9 cellular contexts compared by ENCODE assay signal in genomic region chr9:134778841-134779411, GRCh38.
DNase-seq lines count a peak whose midpoint lies in the region; ATAC-seq lines count a peak whose summit lies in the region.
"Had no signal": no experiment of that assay in that cellular context is flagged by ENCODE, and none has a peak within 500 bp of the region (broad histone marks: within the 10 kb centered on the region; RNA-seq: fewer than 3 reads in every experiment).

No MANE protein-coding gene starts in this region.

- H2BK120ac ChIP-seq in mesendoderm (ENCODE audit: low read depth, low read length): no peak overlapping the region

- no peaks in the 10 kb centered on the region for H3K27me3 ChIP-seq in mesendoderm (ENCODE audit: insufficient read depth, low read length, poor library complexity)

- WGBS in mesendoderm (ENCODE audit: extremely low coverage, insufficient coverage, low lambda C conversion rate): no CpG with 5 or more reads among the region's 17 CpGs

- H3K79me1 ChIP-seq in mesendoderm (ENCODE audit: low read length): no peaks in the 10 kb centered on the region

- no peak overlapping the region for H3K23ac ChIP-seq in mesendoderm (ENCODE audit: low read length)

- H3K4me1 ChIP-seq in mesendoderm (ENCODE audit: control insufficient read depth, low read depth, low read length): no peaks in the 10 kb centered on the region

- no peak overlapping the region for H3K18ac ChIP-seq in mesendoderm (ENCODE audit: low read length)

- no peak overlapping the region for H3K4ac ChIP-seq in mesendoderm (ENCODE audit: low read depth, low read length)

- no peak overlapping the region for H3K4me2 ChIP-seq in mesendoderm (ENCODE audit: low read length)

- DNase-seq in ELR (ENCODE audit: low read depth) (peak; percentile 57), NCI-H345 (lab: John Stamatoyannopoulos, UW) (peak; percentile 24), dermis blood vessel endothelial cell (peak; percentile 81), mesendoderm (peak; percentile 87)
- no peak for DNase-seq in stimulated activated CD8-positive, alpha-beta memory T cell treated with anti-CD3 and anti-CD28 coated beads, Interleukin-4, amount 100 ng/mL, for 48 hours
- DNase-seq in activated CD4-positive, alpha-beta T cell treated with anti-CD3 and anti-CD28 coated beads for 1 hour: no peak
- DNase-seq in stimulated activated CD4-positive, alpha-beta T cell treated with anti-CD3 and anti-CD28 coated beads, Interleukin-4, amount 100 ng/mL, for 24 hours: no peak

- no peak overlapping the region for H4K5ac ChIP-seq in mesendoderm (ENCODE audit: low read length)

- H2BK5ac ChIP-seq in mesendoderm (ENCODE audit: low read length): no peak overlapping the region

- no peak overlapping the region for H4K8ac ChIP-seq in mesendoderm (ENCODE audit: low read depth, low read length)

- H3K4me3 ChIP-seq in mesendoderm (ENCODE audit: low read length): no peak overlapping the region

- no peak overlapping the region for H3K56ac ChIP-seq in mesendoderm (ENCODE audit: low read length)

- no peak overlapping the region for H2BK15ac ChIP-seq in mesendoderm (replicated peaks; ENCODE audit: low read depth)

- ATAC-seq in GM18517 (IDR thresholded peaks at IDR 0.05; ENCODE audit: unreplicated experiment): no peak

- H3K27ac ChIP-seq in mesendoderm (ENCODE audit: low read depth, low read length): no peak overlapping the region
- H3K27ac ChIP-seq: neutrophil had no signal

- H3K79me2 ChIP-seq in mesendoderm (ENCODE audit: control insufficient read depth, insufficient read depth, low read length): no peaks in the 10 kb centered on the region

- H2AK5ac ChIP-seq in mesendoderm (ENCODE audit: low read length): no peak overlapping the region

- H3K36me3 ChIP-seq in mesendoderm (ENCODE audit: control insufficient read depth, insufficient read depth, low read length): peaks cover 22% of the 10 kb centered on the region
- H3K36me3 ChIP-seq: neutrophil had no signal

- H3K9ac ChIP-seq in mesendoderm (ENCODE audit: low read length): no peak overlapping the region

Comparison
In these comparisons a context has a peak if more than half of its experiments do, and no peak if none do; other contexts are left out.
1. DNase-seq: peak in ELR (single experiment), NCI-H345 (single experiment), dermis blood vessel endothelial cell (single experiment) and mesendoderm (single experiment); none in stimulated activated CD8-positive, alpha-beta memory T cell treated with anti-CD3 and anti-CD28 coated beads, Interleukin-4, amount 100 ng/mL, for 48 hours (single experiment), activated CD4-positive, alpha-beta T cell treated with anti-CD3 and anti-CD28 coated beads for 1 hour (single experiment) and stimulated activated CD4-positive, alpha-beta T cell treated with anti-CD3 and anti-CD28 coated beads, Interleukin-4, amount 100 ng/mL, for 24 hours (single experiment).